In genomic region chr12:94553875-94554274, GRCh38 we compare ENCODE assay signal across 29 cellular contexts.
"Had no signal": no experiment of that assay in that cellular context is flagged by ENCODE, and none has a peak within 500 bp of the region (broad histone marks: within the 10 kb centered on the region; RNA-seq: fewer than 3 reads in every experiment).

No MANE protein-coding gene starts in this region.

- H3K9me3 Mint-ChIP-seq: effector memory CD8-positive, alpha-beta T cell; memory B cell; natural killer cell treated with Interleukin-12 subunit alpha and Interleukin-12 subunit beta and Interleukin-15 and Interleukin-18, amount 100 ng/mL, for 72 hours had no signal

- H3K4me2 ChIP-seq: smooth muscle cell had no signal

- H3K36me3 Mint-ChIP-seq: mesothelial cell of epicardium; natural killer cell treated with Interleukin-12 subunit alpha and Interleukin-12 subunit beta and Interleukin-15 and Interleukin-18, amount 100 ng/mL, for 72 hours had no signal

- H3K27me3 ChIP-seq: heart right ventricle, pancreas, right atrium auricular region, transverse colon, upper lobe of right lung, uterus had no signal

- H3K9me3 ChIP-seq: lower lobe of right lung, mucosa of descending colon, neutrophil, pancreas, prostate gland, right atrium auricular region, thoracic aorta, transverse colon, upper lobe of right lung, uterus had no signal

- FAIRE-seq: islet of Langerhans, pancreas had no signal

- H3K4me3 Mint-ChIP-seq: effector memory CD8-positive, alpha-beta T cell; memory B cell; mesothelial cell of epicardium; naive B cell; natural killer cell treated with Interleukin-12 subunit alpha and Interleukin-12 subunit beta and Interleukin-15 and Interleukin-18, amount 100 ng/mL, for 72 hours; neural crest cell; stimulated activated naive CD8-positive, alpha-beta T cell treated with anti-CD3 and anti-CD28 coated beads, Interleukin-15, amount 100 ng/mL, for 72 hours had no signal

- H3K36me3 ChIP-seq: heart right ventricle, lower lobe of right lung, neutrophil, pancreas, prostate gland, right atrium auricular region, thoracic aorta, transverse colon, upper lobe of right lung, uterus had no signal

- H3K27ac Mint-ChIP-seq: effector memory CD8-positive, alpha-beta T cell; memory B cell; mesothelial cell of epicardium; naive B cell; natural killer cell treated with Interleukin-12 subunit alpha and Interleukin-12 subunit beta and Interleukin-15 and Interleukin-18, amount 100 ng/mL, for 72 hours had no signal

- H3K4me3 ChIP-seq: coronary artery, heart right ventricle, lower lobe of right lung, mucosa of descending colon, pancreas, prostate gland, right atrium auricular region, smooth muscle cell, thoracic aorta, transverse colon, upper lobe of right lung, uterus had no signal

- DNase-seq: effector memory CD8-positive, alpha-beta T cell; glutamatergic neuron; heart right ventricle; left colon; left ventricle myocardium superior; lower lobe of right lung; mucosa of descending colon; naive B cell; pancreas; stimulated activated CD4-positive, alpha-beta T cell treated with anti-CD3 and anti-CD28 coated beads, Interleukin-12 subunit alpha, Interleukin-12 subunit beta, amount 100 ng/mL, for 4 hours; stimulated activated CD4-positive, alpha-beta T cell treated with anti-CD3 and anti-CD28 coated beads, Interleukin-1b, Interleukin-23, amount 100 ng/mL, for 48 hours; stimulated activated CD4-positive, alpha-beta T cell treated with anti-CD3 and anti-CD28 coated beads, Interleukin-4, amount 100 ng/mL, for 1 hour; stimulated activated CD8-positive, alpha-beta memory T cell treated with anti-CD3 and anti-CD28 coated beads, Interleukin-4, amount 100 ng/mL, for 48 hours; stimulated activated naive CD4-positive, alpha-beta T cell; stimulated activated naive CD8-positive, alpha-beta T cell treated with anti-CD3 and anti-CD28 coated beads, Interleukin-15, amount 100 ng/mL, for 72 hours; transverse colon; upper lobe of right lung; uterus had no signal

- H3K27ac ChIP-seq: coronary artery, heart right ventricle, lower lobe of right lung, neutrophil, pancreas, prostate gland, right atrium auricular region, thoracic aorta, transverse colon, upper lobe of right lung, uterus had no signal

- ATAC-seq: effector memory CD8-positive, alpha-beta T cell; heart right ventricle; left colon; left ventricle myocardium superior; lower lobe of right lung; mucosa of descending colon; natural killer cell treated with Interleukin-12 subunit alpha and Interleukin-12 subunit beta and Interleukin-15 and Interleukin-18, amount 100 ng/mL, for 72 hours; pancreas; stimulated activated naive CD8-positive, alpha-beta T cell treated with anti-CD3 and anti-CD28 coated beads, Interleukin-15, amount 100 ng/mL, for 72 hours; upper lobe of right lung had no signal

- H3K4me1 ChIP-seq: heart right ventricle, lower lobe of right lung, pancreas, prostate gland, right atrium auricular region, upper lobe of right lung, uterus had no signal

- H3K4me1 Mint-ChIP-seq: mesothelial cell of epicardium; naive B cell; neural crest cell; stimulated activated naive CD8-positive, alpha-beta T cell treated with anti-CD3 and anti-CD28 coated beads, Interleukin-15, amount 100 ng/mL, for 72 hours had no signal
